In the genomic region with DNA sequence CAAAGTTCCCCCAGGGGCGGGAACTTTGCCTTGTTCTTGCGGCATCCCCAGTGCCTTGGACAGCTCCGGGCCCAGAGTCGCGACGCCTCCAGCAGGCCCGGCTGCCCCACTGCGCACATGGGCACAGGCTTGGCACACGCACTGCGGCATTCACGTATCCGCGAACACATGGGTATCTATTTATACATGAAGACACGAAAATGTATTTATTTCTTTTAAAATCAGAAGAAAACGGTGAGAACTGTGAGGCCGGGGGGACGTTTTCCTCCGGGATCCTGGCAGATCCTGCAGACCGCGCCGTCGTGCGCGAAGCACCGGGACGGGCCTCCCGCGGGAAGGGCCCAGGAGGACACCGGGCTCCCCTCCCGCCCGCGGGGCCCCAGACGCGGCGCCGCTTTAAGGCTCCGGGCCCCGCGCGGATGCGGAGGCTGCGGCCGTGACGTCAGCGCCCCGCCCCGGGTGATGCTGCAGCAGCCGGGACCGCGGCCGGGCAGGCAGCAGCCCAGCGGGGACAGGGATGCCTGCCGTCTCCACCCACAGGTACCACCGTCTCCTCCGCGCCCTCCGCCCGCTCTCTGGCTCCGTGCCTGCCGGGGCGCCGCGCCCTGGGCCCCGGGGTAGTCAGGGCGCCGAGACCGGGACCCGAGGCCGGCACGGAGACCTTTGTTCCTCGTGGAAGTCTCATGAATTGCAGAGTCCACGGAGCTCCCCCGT, we compare ENCODE assay signal across 8 cellular contexts. TPM values are rescaled to one million over a fixed set of nuclear protein-coding genes. Genes with fewer than 3 reads are reported as not detected.
DNase-seq lines count a peak whose midpoint lies in the region; ATAC-seq and TF ChIP-seq lines count a peak whose summit lies in the region.

A gene (plus strand): TSS at position 468 of the 714 bp plus-strand sequence. CDS start 6,216 bp downstream, outside the sequence.

- ATAC-seq in activated CD4-positive, alpha-beta T cell treated with anti-CD3 and anti-CD28 coated beads for 36 hours, result peak; percentile 89
- no peak for ATAC-seq in GM18907 (IDR thresholded peaks at IDR 0.05; ENCODE audit: unreplicated experiment)
- ATAC-seq in GM18511 (IDR thresholded peaks at IDR 0.05; ENCODE audit: unreplicated experiment), result no peak

- CTCF ChIA-PET in activated CD4-positive, alpha-beta T cell treated with anti-CD3 and anti-CD28 coated beads for 36 hours (lab: Charles Lee), result interaction anchor here (0.5 to 4.7 kb wide), 7 partner anchors 33 to 303 kb away, joined by 3 to 79 read pairs (median 3); no protein-coding TSS in a partner anchor

- no peaks in the 10 kb centered on the region for H3K36me3 Mint-ChIP-seq in activated CD4-positive, alpha-beta T cell treated with anti-CD3 and anti-CD28 coated beads for 36 hours (ENCODE audit: low read depth)

- H3K4me3 ChIP-seq in GM08714 (ENCODE audit: low read length) (peak within 1 kb of the TSS; percentile 36; the same call in 1 of the 2 replicates), kidney epithelial cell (ENCODE audit: low read depth, low read length) (peak within 1 kb of the TSS; percentile 42)

- H3K27me3 Mint-ChIP-seq in activated CD4-positive, alpha-beta T cell treated with anti-CD3 and anti-CD28 coated beads for 36 hours, result peaks cover 27% of the 10 kb centered on the region

- no peaks in the 10 kb centered on the region for H3K36me3 ChIP-seq in kidney epithelial cell (ENCODE audit: control insufficient read depth, insufficient read depth, low read length)

- DNase-seq in NCI-H1092 (lab: John Stamatoyannopoulos, UW), result peak; percentile 43
- DNase-seq in activated CD4-positive, alpha-beta T cell treated with anti-CD3 and anti-CD28 coated beads for 36 hours, result peak; percentile 89
- peak; percentile 80 for DNase-seq in cerebellar cortex (ENCODE audit: low spot score)
- no peak for DNase-seq in kidney epithelial cell (ENCODE audit: low read depth)
- DNase-seq in stimulated activated CD4-positive, alpha-beta T cell treated with anti-CD3 and anti-CD28 coated beads, Interleukin-15, amount 100 ng/mL, for 1 hour (ENCODE audit: low read depth in 1 of 2, low spot score in 1 of 2), result peak; percentile 57 to 74

- peaks cover 18% of the 10 kb centered on the region for H3K4me1 Mint-ChIP-seq in activated CD4-positive, alpha-beta T cell treated with anti-CD3 and anti-CD28 coated beads for 36 hours

- H3K27ac Mint-ChIP-seq in activated CD4-positive, alpha-beta T cell treated with anti-CD3 and anti-CD28 coated beads for 36 hours, result no peak within 1 kb of the TSS

- no peaks in the 10 kb centered on the region for H3K27me3 ChIP-seq in kidney epithelial cell (ENCODE audit: control insufficient read depth, insufficient read depth, low read length)

- no peak for TF ChIP-seq CTCF in kidney epithelial cell (IDR thresholded peaks at IDR 0.05; ENCODE audit: insufficient read depth, low read length, poor library complexity, severe bottlenecking)

- peak within 1 kb of the TSS; percentile 60 for H3K4me3 Mint-ChIP-seq in activated CD4-positive, alpha-beta T cell treated with anti-CD3 and anti-CD28 coated beads for 36 hours

- intact Hi-C loops in activated CD4-positive, alpha-beta T cell treated with anti-CD3 and anti-CD28 coated beads for 36 hours (cut with DNase I, micrococcal nuclease), result loop anchor here (1.0 to 2.0 kb wide), 2 partner anchors 31 to 292 kb away; a partner anchor contains a TSS

- POLR2A ChIA-PET in activated CD4-positive, alpha-beta T cell treated with anti-CD3 and anti-CD28 coated beads for 36 hours (lab: Charles Lee), result no interaction called here

- H3K9me3 Mint-ChIP-seq in activated CD4-positive, alpha-beta T cell treated with anti-CD3 and anti-CD28 coated beads for 36 hours (ENCODE audit: low read depth), result peaks cover 2% of the 10 kb centered on the region

RNA-seq across cellular contexts. Expression of the gene that starts here (rescaled TPM):
- under 1 TPM; 0.48 to 0.49 TPM for total RNA-seq in activated CD4-positive, alpha-beta T cell treated with anti-CD3 and anti-CD28 coated beads for 36 hours
- total RNA-seq in kidney epithelial cell, result 0.79 and 1.5 TPM in 2 replicates

Comparison
In these comparisons a context has a peak if more than half of its experiments do, and no peak if none do; other contexts are left out.
1. Peak in DNase-seq and ATAC-seq in activated CD4-positive, alpha-beta T cell treated with anti-CD3 and anti-CD28 coated beads for 36 hours; RNA of the gene not detected or under 1 TPM.